ENCODE assay signal across 17 cellular contexts in genomic region chr6:148518371-148519156, GRCh38.
DNase-seq lines count a peak whose midpoint lies in the region; ATAC-seq and TF ChIP-seq lines count a peak whose summit lies in the region.
"Had no signal": no experiment of that assay in that cellular context is flagged by ENCODE, and none has a peak within 500 bp of the region (broad histone marks: within the 10 kb centered on the region; RNA-seq: fewer than 3 reads in every experiment).

No MANE protein-coding gene starts in this region.

- peak in 1 of 2 donors; percentile 73 for TF ChIP-seq EP300 in tibial nerve (IDR thresholded peaks at IDR 0.05)

- WGBS in tibial nerve, 2 donors = 24 to 37% methylated on average over 13 of the region's 13 CpGs

- DNase-seq in SK-MEL-5 (ENCODE audit: low read depth, low spot score) (peak; percentile 83), fibroblast of villous mesenchyme (ENCODE audit: low read depth) (peak; percentile 42), occipital lobe (lab: John Stamatoyannopoulos, UW) (peak; percentile 34), tibial nerve (ENCODE audit: low spot score in 2 of 2) (peak in 1 of 2 donors; percentile 49), DMS53 (lab: John Stamatoyannopoulos, UW) (no peak), NAMALWA (ENCODE audit: low spot score) (no peak)
- DNase-seq: activated CD8-positive, alpha-beta memory T cell treated with anti-CD3 and anti-CD28 coated beads, Interleukin-2, amount 10 ng/mL, durations not matched to agents 7 days and 5 days; activated naive CD4-positive, alpha-beta T cell treated with Interleukin-2 at 50 U/mL for 16 hours; left lung; NCI-H146; NCI-H524 treated with DMSO at 0.1 percent for 48 hours; PC-9; WERI-Rb-1 had no signal

- H3K4me3 ChIP-seq in fibroblast of villous mesenchyme (ENCODE audit: low read depth, low read length) = no peak overlapping the region
- H3K4me3 ChIP-seq in tibial nerve = peak overlapping the region in 1 of 4 donors; percentile 13
- H3K4me3 ChIP-seq: BLaER1 treated with 17β-estradiol and CSF1 and Interleukin-3, amounts not matched to agents 10 nM and 100 nM; cardiac muscle cell; GM12878; left lung; PC-9 had no signal

- in situ Hi-C loops in SK-MEL-5 (cut with HindIII; ENCODE audit: low pct_unique_long_range_greater_than_20kb, low sequenced_read_pairs) = no loop called here

- no peak for TF ChIP-seq CTCF in fibroblast of villous mesenchyme (IDR thresholded peaks at IDR 0.05; ENCODE audit: insufficient read depth, low read depth, low read length)
- TF ChIP-seq CTCF in tibial nerve (IDR thresholded peaks at IDR 0.05) = no peak

- no peak for ATAC-seq in GM19351 (IDR thresholded peaks at IDR 0.05; ENCODE audit: unreplicated experiment)
- ATAC-seq: activated CD8-positive, alpha-beta memory T cell treated with anti-CD3 and anti-CD28 coated beads, Interleukin-2, amount 10 ng/mL, durations not matched to agents 7 days and 5 days; GM12878; left lung had no signal

- TF ChIP-seq POLR2A in tibial nerve (IDR thresholded peaks at IDR 0.05) = peak in 1 of 2 donors; percentile 11

- H3K27ac ChIP-seq in tibial nerve = peak overlapping the region; percentile 66 to 93 (median 80)
- H3K27ac ChIP-seq: cardiac muscle cell, left lung, PC-9, WERI-Rb-1 had no signal

- H3K4me1 ChIP-seq in tibial nerve = peaks cover 0 to 93% (median 32%) of the 10 kb centered on the region in 4 donors

- no peaks in the 10 kb centered on the region for H3K27me3 ChIP-seq in tibial nerve
- H3K27me3 ChIP-seq: cardiac muscle cell, left lung had no signal

- peaks cover 0 to 20% (median 0%) of the 10 kb centered on the region in 3 donors for H3K36me3 ChIP-seq in tibial nerve

- no peaks in the 10 kb centered on the region for H3K9me3 ChIP-seq in tibial nerve
- H3K9me3 ChIP-seq: BLaER1 treated with 17β-estradiol and CSF1 and Interleukin-3, amounts not matched to agents 10 nM and 100 nM; left lung had no signal

Comparison
In these comparisons a context has a peak if more than half of its experiments do, and no peak if none do; other contexts are left out.
1. DNase-seq: peak in SK-MEL-5 (single experiment), fibroblast of villous mesenchyme (single experiment) and occipital lobe (single experiment); none in DMS53 (single experiment) and NAMALWA (single experiment).